ENCODE assay signal across 1 cellular context in genomic region chr6:5287966-5288297, GRCh38.
TF ChIP-seq lines count a peak whose summit lies in the region.

No MANE protein-coding gene starts in this region.

TF ChIP-seq in SK-N-SH treated with all-trans-retinoic acid at 6 μM for 48 hours, 23 proteins besides CTCF, POLR2A, EP300 and RAD21 (continued from another document):
- TF ChIP-seq POU6F1 (CRISPR knock-in tag; IDR thresholded peaks at IDR 0.05; ENCODE audit: borderline replicate concordance, low read depth), result no peak
TF ChIP-seq in SK-N-SH treated with all-trans-retinoic acid at 6 μM for 48 hours: peak in this region for 0.
